ENCODE assay signal across 9 cellular contexts in the genomic region with DNA sequence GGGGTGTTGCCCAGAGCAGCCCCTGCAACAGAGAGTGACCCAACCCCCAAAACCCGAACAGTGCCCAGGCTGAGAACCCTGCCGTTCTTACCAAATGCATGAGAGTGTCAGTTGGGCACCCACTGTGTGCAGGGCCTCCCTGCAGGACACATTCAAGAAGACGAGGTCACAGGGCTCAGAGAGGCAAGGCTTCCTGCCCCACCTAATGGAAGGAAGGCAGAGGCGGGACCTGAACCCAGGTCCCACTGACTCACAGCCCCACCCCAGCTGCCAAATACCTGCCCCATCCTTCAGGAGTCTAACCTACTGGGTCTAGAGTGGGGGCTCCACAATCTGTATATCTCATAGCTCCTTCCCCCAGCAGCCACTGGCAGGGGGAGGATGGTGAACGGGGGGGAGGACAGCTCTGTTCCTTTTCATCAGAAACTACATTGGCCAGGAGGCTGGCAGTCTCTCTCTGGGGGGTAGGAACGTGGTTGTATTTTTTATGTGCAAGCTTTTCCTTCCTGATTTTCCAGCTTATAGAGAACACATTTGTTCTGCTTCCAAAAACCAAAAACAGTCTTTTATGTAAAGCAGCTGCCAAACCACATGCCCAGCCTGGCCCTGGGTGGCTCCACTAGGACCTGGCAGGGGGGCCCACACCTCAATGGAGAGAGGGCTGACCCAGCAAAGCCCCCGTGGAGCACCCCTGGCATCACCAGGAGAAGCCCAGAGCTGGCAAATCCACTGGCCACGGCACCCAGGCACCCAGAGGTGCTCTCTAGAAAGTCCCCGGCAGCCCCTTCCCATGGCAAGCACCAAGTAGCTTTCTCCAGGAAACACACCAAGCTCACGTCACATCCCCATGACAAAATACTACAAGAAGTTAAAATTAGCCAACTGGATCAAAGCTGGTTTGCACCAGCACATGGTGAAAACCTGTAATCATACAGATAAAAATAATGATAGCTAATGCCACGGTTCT. TPM values are rescaled to one million over a fixed set of nuclear protein-coding genes. Genes with fewer than 3 reads are reported as not detected.
A peak's percentile ranks its signal among the peaks of the same experiment; 100 is the strongest.
DNase-seq lines count a peak whose midpoint lies in the region; ATAC-seq, FAIRE-seq and TF ChIP-seq lines count a peak whose summit lies in the region.
"Had no signal": no experiment of that assay in that cellular context is flagged by ENCODE, and none has a peak within 500 bp of the region (broad histone marks: within the 10 kb centered on the region; RNA-seq: fewer than 3 reads in every experiment).

No MANE protein-coding gene starts in this region.

- DNase-seq in NCI-H2171 treated with DMSO at 0.1 percent for 48 hours (lab: John Stamatoyannopoulos, UW) (peak; percentile 41), NCI-H2171 (lab: John Stamatoyannopoulos, UW) (no peak), K562 (ENCODE audit: extremely low read depth in 1 of 4, low spot score in 3 of 4) (no peak), lung microvascular endothelial cell (ENCODE audit: low read depth in 2 of 2) (peak; percentile 67 to 71), transverse colon (no peak), RPMI8226 (no peak), NAMALWA (ENCODE audit: low spot score) (no peak)
- DNase-seq: stimulated activated CD4-positive, alpha-beta T cell treated with anti-CD3 and anti-CD28 coated beads, Interleukin-2, amount 100 ng/mL, for 48 hours had no signal

- no peak for FAIRE-seq in K562 (lab: Jason Lieb, UNC)

- H2AFZ ChIP-seq in K562 (ENCODE audit: low read depth, low read length), result no peak overlapping the region

- intact Hi-C loops in K562 (cut with micrococcal nuclease), result loop anchor here (5.0 kb wide), 1 partner anchor 43 kb away; no protein-coding TSS in a partner anchor
- intact Hi-C loops in transverse colon (cut with DNase I; ENCODE audit: low total_unique reads), result loop anchor here (5.0 kb wide), 1 partner anchor 33 kb away; no protein-coding TSS in a partner anchor

- CTCF ChIA-PET in K562 (lab: Yijun Ruan, JAX; ENCODE audit: low intra/inter-chr PET ratio), result no interaction called here

- H3K9me3 ChIP-seq in K562 (replicated peaks; ENCODE audit: control insufficient read depth, insufficient read depth, low read depth, low read length), result no peaks in the 10 kb centered on the region
- H3K9me3 ChIP-seq in transverse colon, result no peaks in the 10 kb centered on the region

- TF ChIP-seq POLR2A in K562 (conservative IDR thresholded peaks at IDR 0.05) (no peak), transverse colon (IDR thresholded peaks at IDR 0.05) (no peak)

- H3K4me1 ChIP-seq in K562 (replicated peaks in 1 of 2; ENCODE audit: control insufficient read depth in 2 of 2, insufficient read depth in 2 of 2, low read length in 2 of 2) (peaks cover 48 to 72% of the 10 kb centered on the region in 2 experiments), transverse colon (peaks cover 41 to 78% (median 57%) of the 10 kb centered on the region in 4 donors)

- POLR2A ChIA-PET in K562 (lab: Yijun Ruan, JAX), result interaction anchor here (0.6 to 1.8 kb wide), 4 partner anchors 13 to 444 kb away, joined by 3 to 5 read pairs (median 4); no protein-coding TSS in a partner anchor

- TF ChIP-seq EP300 in K562 (IDR thresholded peaks at IDR 0.05; ENCODE audit: low read length) (no peak), transverse colon (IDR thresholded peaks at IDR 0.05; ENCODE audit: low read depth) (no peak)

- peaks cover 30% of the 10 kb centered on the region for H4K20me1 ChIP-seq in K562 (replicated peaks; ENCODE audit: control insufficient read depth, insufficient read depth, low read length)

- no peaks in the 10 kb centered on the region for H3K36me3 ChIP-seq in K562 (ENCODE audit: control insufficient read depth, insufficient read depth, low read length)
- H3K36me3 ChIP-seq in transverse colon, result no peaks in the 10 kb centered on the region

- H3K27ac ChIP-seq in K562 (ENCODE audit: extremely low read depth, low read depth, low read length) (peak overlapping the region; percentile 67), transverse colon (peak overlapping the region; percentile 68 to 77 (median 74))

- TF ChIP-seq CTCF in K562 (IDR thresholded peaks at IDR 0.05 in 2 of 3, conservative IDR thresholded peaks at IDR 0.05 in 1 of 3; ENCODE audit: insufficient read depth in 2 of 3, low read depth in 1 of 3, low read length in 3 of 3) (no peak), transverse colon (IDR thresholded peaks at IDR 0.05) (no peak)

- H3K9me1 ChIP-seq in K562 (ENCODE audit: control insufficient read depth, insufficient read depth, low read length), result no peaks in the 10 kb centered on the region

- TF ChIP-seq RAD21 in K562 (CRISPR knock-in tag; conservative IDR thresholded peaks at IDR 0.05 in 1 of 2, IDR thresholded peaks at IDR 0.05 in 1 of 2), result no peak

- H3K27me3 ChIP-seq in K562 (ENCODE audit: control insufficient read depth in 2 of 2, insufficient read depth in 2 of 2, low read length in 2 of 2) (no peaks in the 10 kb centered on the region), transverse colon (no peaks in the 10 kb centered on the region)

- H3K9ac ChIP-seq in K562 (ENCODE audit: insufficient read depth in 1 of 2, low read depth in 2 of 2, low read length in 2 of 2), result peak overlapping the region; percentile 31 to 84; a peak in 3 of 4 replicates

- in situ Hi-C loops in K562 (cut with MboI), result no loop called here
- in situ Hi-C loops in transverse colon (cut with MboI; ENCODE audit: low pct_ligation_motif_present in 1 of 4, low pct_unique_long_range_greater_than_20kb in 1 of 4, low sequenced_read_pairs in 3 of 4), result no loop called here

- no TSS peak for BruUV-seq in K562 (replicated peaks; lab: Mats Ljungman, UMichigan)

- no peak overlapping the region for H3K4me2 ChIP-seq in K562 (ENCODE audit: insufficient read depth, low read length)

- ATAC-seq in K562 (no peak), GM18520 (IDR thresholded peaks at IDR 0.05; ENCODE audit: unreplicated experiment) (no peak)

- H3K79me2 ChIP-seq in K562 (ENCODE audit: control insufficient read depth, insufficient read depth, low read length), result peaks cover 96% of the 10 kb centered on the region

- H3K4me3 ChIP-seq in K562 (no peak overlapping the region), transverse colon (no peak overlapping the region)

- WGBS in K562 (ENCODE audit: insufficient coverage, low coverage, missing lambda C conversion rate), result 69% methylated on average over 11 of the region's 11 CpGs
- 59 to 60% methylated on average over 2 to 10 of the region's 11 CpGs for WGBS in transverse colon (ENCODE audit: low coverage in 1 of 2), 2 donors

TF ChIP-seq in K562, 482 proteins besides CTCF, POLR2A, EP300 and RAD21:
- TF ChIP-seq ZNF239 (CRISPR knock-in tag; IDR thresholded peaks at IDR 0.05), result no peak
- TF ChIP-seq, protein P1, sequence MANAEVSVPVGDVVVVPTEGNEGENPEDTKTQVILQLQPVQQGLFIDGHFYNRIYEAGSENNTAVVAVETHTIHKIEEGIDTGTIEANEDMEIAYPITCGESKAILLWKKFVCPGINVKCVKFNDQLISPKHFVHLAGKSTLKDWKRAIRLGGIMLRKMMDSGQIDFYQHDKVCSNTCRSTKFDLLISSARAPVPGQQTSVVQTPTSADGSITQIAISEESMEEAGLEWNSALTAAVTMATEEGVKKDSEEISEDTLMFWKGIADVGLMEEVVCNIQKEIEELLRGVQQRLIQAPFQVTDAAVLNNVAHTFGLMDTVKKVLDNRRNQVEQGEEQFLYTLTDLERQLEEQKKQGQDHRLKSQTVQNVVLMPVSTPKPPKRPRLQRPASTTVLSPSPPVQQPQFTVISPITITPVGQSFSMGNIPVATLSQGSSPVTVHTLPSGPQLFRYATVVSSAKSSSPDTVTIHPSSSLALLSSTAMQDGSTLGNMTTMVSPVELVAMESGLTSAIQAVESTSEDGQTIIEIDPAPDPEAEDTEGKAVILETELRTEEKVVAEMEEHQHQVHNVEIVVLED (CRISPR knock-in tag; IDR thresholded peaks at IDR 0.05), result no peak
- no peak for TF ChIP-seq CBX8 (IDR thresholded peaks at IDR 0.05; ENCODE audit: borderline replicate concordance, extremely low read depth, low read depth, low read length, poor library complexity, severe bottlenecking)
- TF ChIP-seq IFI16 (CRISPR knock-in tag; IDR thresholded peaks at IDR 0.05), result no peak
- TF ChIP-seq KDM1A (IDR thresholded peaks at IDR 0.05), result no peak
- TF ChIP-seq NONO (IDR thresholded peaks at IDR 0.05; ENCODE audit: low read depth in 2 of 2, low read length in 1 of 2), result 0 out of 4 replicates have a peak, but pooled peaks of 1 of the 2 experiments have one; percentile 12
- TF ChIP-seq MECOM (CRISPR knock-in tag; IDR thresholded peaks at IDR 0.05), result no peak
- TF ChIP-seq MTA2 (IDR thresholded peaks at IDR 0.05; ENCODE audit: low read depth), result no peak
- no peak for TF ChIP-seq TEAD2 (tag; IDR thresholded peaks at IDR 0.05)
TF ChIP-seq in K562: peak in this region for 1.

RNA-seq across cellular contexts. Expression of gene NCOR2, which starts 17.0 kb away (rescaled TPM):
- 66.7 and 165 TPM in 2 replicates for total RNA-seq in K562 (2011; cell fraction: chromatin; rRNA removed; ENCODE audit: low replicate concordance)
- 51.9 and 54.2 TPM in 2 replicates for total RNA-seq in K562 (2011; cell fraction: nucleolus; rRNA removed)
- total RNA-seq in K562 (2011; cell fraction: nucleoplasm; rRNA removed), result 57.6 and 83.1 TPM in 2 replicates
- total RNA-seq in K562 (2014; rRNA removed) (18.2 and 22.3 TPM in 2 replicates), K562 (2014; rRNA removed; fragmentation: Illumina TruSeq; extraction: Trizol) (2.8 and 4.1 TPM in 2 replicates), K562 (2015; rRNA removed; fragmentation: Illumina TruSeq; extraction: Trizol) (8.1 and 8.4 TPM in 2 replicates), K562 (2021) (124 and 126 TPM in 2 replicates), lung microvascular endothelial cell (10.5 TPM in 2 replicates), transverse colon (100 to 1,000 TPM in 2 of 4 donors, 10 to 100 TPM in 2; 72.1 to 460 (median 119) TPM)
- polyA plus RNA-seq in K562 (2011; rRNA removed) (3.1 and 4.2 TPM in 2 replicates), K562 (2014; fragmentation: Illumina TruSeq; extraction: Trizol) (22.6 and 36.3 TPM in 2 replicates), K562 (2014; fragmentation: Nextera tagmentation; extraction: Ambion mirVana) (under 1 TPM; 0.18 to 0.20 TPM), K562 (2014; rRNA removed) (24.9 and 29.2 TPM in 2 replicates)
- 4.1 and 9.7 TPM in 2 replicates for polyA plus RNA-seq in K562 (2011; cell fraction: cytosol; rRNA removed)
- polyA plus RNA-seq in K562 (2011; cell fraction: nucleus; rRNA removed), result 20.4 and 29.6 TPM in 2 replicates
- polyA plus RNA-seq in K562 (2012), result 56.5 and 65.0 TPM in 2 replicates
- 7.3 and 9.9 TPM in 2 replicates for polyA minus RNA-seq in K562 (2011; rRNA and poly(A)+ RNA removed)
- 27.1 and 60.8 TPM in 2 replicates for polyA minus RNA-seq in K562 (2011; cell fraction: cytosol; rRNA and poly(A)+ RNA removed)
- 18.8 and 19.2 TPM in 2 replicates for polyA minus RNA-seq in K562 (2011; cell fraction: nucleus; rRNA and poly(A)+ RNA removed)

Comparison
In these comparisons a context has a peak if more than half of its experiments do, and no peak if none do; other contexts are left out.
1. DNase-seq: peak in NCI-H2171 treated with DMSO at 0.1 percent for 48 hours (single experiment) and lung microvascular endothelial cell (2 of 2); none in NCI-H2171 (single experiment), K562 (0 of 4), transverse colon (single experiment), RPMI8226 (single experiment) and NAMALWA (single experiment).